ENCODE assay signal across 7 cellular contexts in genomic region chr12:2405039-2405438, GRCh38.
"Had no signal": no experiment of that assay in that cellular context is flagged by ENCODE, and none has a peak within 500 bp of the region (broad histone marks: within the 10 kb centered on the region; RNA-seq: fewer than 3 reads in every experiment).

No MANE protein-coding gene starts in this region.

- H3K4me3 ChIP-seq: K562 had no signal

- FAIRE-seq: HepG2, HTR-8/SVneo, K562 had no signal

- DNase-seq: IMR-90, KBM-7, KG1 had no signal

- H3K27ac ChIP-seq: HL-60 had no signal
